In genomic region chr11:66766681-66767080, GRCh38 we compare ENCODE assay signal across 1 cellular context.
TF ChIP-seq lines count a peak whose summit lies in the region.

No MANE protein-coding gene starts in this region.

TF ChIP-seq in HepG2, 621 proteins besides CTCF, POLR2A, EP300 and RAD21 (continued from another document):
- TF ChIP-seq CEBPB (IDR thresholded peaks at IDR 0.05; ENCODE audit: borderline replicate concordance, low read depth, low read length) = 0 out of 2 replicates have a peak, but pooled peaks have one; percentile 12
TF ChIP-seq in HepG2: peak in this region for 1.
